20 cellular contexts compared by ENCODE assay signal in the genomic region with DNA sequence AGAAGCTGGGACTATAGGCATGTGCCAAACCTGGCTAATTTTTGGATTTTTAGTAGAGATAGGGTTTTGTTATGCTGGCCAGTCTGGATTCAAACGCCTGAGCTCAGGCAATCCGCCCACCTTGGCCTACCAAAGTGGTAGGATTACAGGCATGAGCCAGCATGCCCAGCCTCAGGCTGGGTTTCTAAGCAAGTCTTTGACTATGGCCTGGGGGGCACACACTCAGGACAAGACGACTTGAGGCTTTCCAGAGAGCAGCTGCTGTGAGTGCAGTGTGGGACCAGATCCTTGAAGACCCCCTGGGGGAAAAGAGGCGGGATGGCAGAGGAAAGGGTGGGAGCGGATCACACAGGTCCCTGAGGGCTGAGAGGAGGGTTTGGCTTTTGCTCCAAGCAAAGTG. TPM values are rescaled to one million over a fixed set of nuclear protein-coding genes. Genes with fewer than 3 reads are reported as not detected.
DNase-seq lines count a peak whose midpoint lies in the region; ATAC-seq and TF ChIP-seq lines count a peak whose summit lies in the region.
"Had no signal": no experiment of that assay in that cellular context is flagged by ENCODE, and none has a peak within 500 bp of the region (broad histone marks: within the 10 kb centered on the region; RNA-seq: fewer than 3 reads in every experiment).

No MANE protein-coding gene starts in this region.

- no peak overlapping the region for H2AK5ac ChIP-seq in H9 (ENCODE audit: insufficient read length, low read length)
- no peak overlapping the region for H2AK5ac ChIP-seq in neuronal stem cell (ENCODE audit: low read depth, low read length)

- H2BK5ac ChIP-seq in H9 (ENCODE audit: insufficient read length, low read length) (no peak overlapping the region), neuronal stem cell (ENCODE audit: low read length) (no peak overlapping the region)

- H2BK120ac ChIP-seq in H9 (ENCODE audit: low read depth, low read length, poor library complexity, severe bottlenecking) (no peak overlapping the region), neuronal stem cell (ENCODE audit: low read depth, low read length) (no peak overlapping the region)

- no peak overlapping the region for H3T11ph ChIP-seq in H9 (ENCODE audit: low read length)

- H3K4ac ChIP-seq in H9 (ENCODE audit: low read depth, low read length) (no peak overlapping the region), neuronal stem cell (ENCODE audit: low read length) (no peak overlapping the region)

- no peak overlapping the region for H2BK12ac ChIP-seq in H9 (ENCODE audit: insufficient read length, low read depth, low read length)
- no peak overlapping the region for H2BK12ac ChIP-seq in neuronal stem cell (ENCODE audit: low read length)

- no peak overlapping the region for H2BK20ac ChIP-seq in H9 (ENCODE audit: low read depth, low read length, poor library complexity, severe bottlenecking)

- no peak overlapping the region for H3K4me3 Mint-ChIP-seq in H9
- H3K4me3 Mint-ChIP-seq: B cell, HFFc6 had no signal

- TF ChIP-seq CTCF in H9 (conservative IDR thresholded peaks at IDR 0.05) (no peak), RWPE1 (conservative IDR thresholded peaks at IDR 0.05; ENCODE audit: low read depth) (no peak), foreskin keratinocyte (conservative IDR thresholded peaks at IDR 0.05) (no peak)

- CTCF ChIA-PET in RWPE1 (lab: Yijun Ruan, JAX), result interaction anchor here (0.6 kb wide), 1 partner anchor 103 kb away, joined by 4 read pairs; no protein-coding TSS in a partner anchor

- H3K27me3 ChIP-seq in H9 (ENCODE audit: insufficient read depth, low read length) (no peaks in the 10 kb centered on the region; the same call in 1 of the 2 replicates), foreskin keratinocyte (peaks cover 9% of the 10 kb centered on the region), neuronal stem cell (ENCODE audit: control insufficient read depth in 3 of 3, insufficient read depth in 3 of 3, low read depth in 1 of 3, low read length in 3 of 3) (peaks cover 0 to 31% (median 9%) of the 10 kb centered on the region in 3 experiments)
- H3K27me3 ChIP-seq: Peyer's patch had no signal

- DNase-seq in DMS79 treated with DMSO at 0.1 percent for 48 hours (lab: John Stamatoyannopoulos, UW) (peak; percentile 73), H9 (no peak), RWPE1 (ENCODE audit: low spot score) (peak; percentile 42), foreskin keratinocyte (peak in 1 of 2 donors; percentile 56), kidney tubule cell (ENCODE audit: low spot score) (no peak), neuronal stem cell (ENCODE audit: low spot score) (no peak)
- no peak for DNase-seq in activated CD4-positive, alpha-beta T cell treated with anti-CD3 and anti-CD28 coated beads, Interleukin-2, amount 50 U/mL, for 48 hours
- DNase-seq: HFFc6, Karpas-422, NCI-H1694, NCI-H2081, NCI-H510A, Peyer's patch had no signal

- POLR2A ChIA-PET in RWPE1 (lab: Yijun Ruan, JAX; ENCODE audit: low non-redundant PET), result interaction anchor here (0.7 kb wide), 1 partner anchor 72 kb away, joined by 5 read pairs; no protein-coding TSS in a partner anchor

- H3K18ac ChIP-seq in H9 (ENCODE audit: insufficient read length, low read depth, low read length) (no peak overlapping the region), neuronal stem cell (ENCODE audit: low read length) (no peak overlapping the region)

- H3K23ac ChIP-seq in H9 (ENCODE audit: insufficient read length, low read depth, low read length) (no peak overlapping the region), neuronal stem cell (ENCODE audit: low read depth, low read length, poor library complexity) (no peak overlapping the region)

- peak; percentile 27 for ATAC-seq in foreskin keratinocyte
- ATAC-seq in esophagus mucosa, result no peak
- ATAC-seq: A549, GM12878, Right ventricle myocardium inferior had no signal

- H3K4me2 ChIP-seq in H9 (ENCODE audit: insufficient read depth, insufficient read length, low read length) (no peak overlapping the region), neuronal stem cell (ENCODE audit: insufficient read depth, low read length, poor library complexity, severe bottlenecking) (no peak overlapping the region)
- H3K4me2 ChIP-seq: A549 had no signal

- H3K9ac ChIP-seq in H9 (ENCODE audit: extremely low read depth, insufficient read length, low read length) (no peak overlapping the region), neuronal stem cell (ENCODE audit: low read depth, low read length, poor library complexity) (no peak overlapping the region)

- no peak overlapping the region for H4K5ac ChIP-seq in H9 (ENCODE audit: insufficient read length, low read depth, low read length)

- H3K4me1 Mint-ChIP-seq in H9, result peaks cover 19 to 37% of the 10 kb centered on the region in 2 experiments
- H3K4me1 Mint-ChIP-seq: CD14-positive monocyte had no signal

- no peaks in the 10 kb centered on the region for H3K36me3 ChIP-seq in neuronal stem cell (replicated peaks in 1 of 2; ENCODE audit: control insufficient read depth in 2 of 2, insufficient read depth in 2 of 2, low read length in 2 of 2)
- H3K36me3 ChIP-seq: Peyer's patch, SJSA1 had no signal

- H3K9me3 ChIP-seq in H9 (ENCODE audit: control insufficient read depth, low read depth, low read length) (no peaks in the 10 kb centered on the region), neuronal stem cell (replicated peaks in 1 of 2; ENCODE audit: control insufficient read depth in 2 of 2, insufficient read depth in 1 of 2, low read depth in 1 of 2, low read length in 2 of 2) (no peaks in the 10 kb centered on the region)
- H3K9me3 ChIP-seq: A549, Peyer's patch, SJSA1 had no signal

- peaks cover 0 to 3% of the 10 kb centered on the region in 2 experiments; a peak in 1 of 5 replicates for H3K9me3 Mint-ChIP-seq in H9
- H3K9me3 Mint-ChIP-seq: HFFc6 had no signal

- H3K4me1 ChIP-seq in H9 (ENCODE audit: insufficient read depth, low read length), result no peaks in the 10 kb centered on the region; the same call in 1 of the 2 replicates
- no peaks in the 10 kb centered on the region for H3K4me1 ChIP-seq in foreskin keratinocyte
- H3K4me1 ChIP-seq in neuronal stem cell (ENCODE audit: control insufficient read depth in 2 of 2, insufficient read depth in 1 of 2, low read depth in 1 of 2, low read length in 2 of 2), result peaks cover 9 to 13% of the 10 kb centered on the region in 2 donors
- H3K4me1 ChIP-seq: A549, SJSA1 had no signal

- H4K8ac ChIP-seq in H9 (replicated peaks; ENCODE audit: insufficient read length, low read depth, low read length) (no peak overlapping the region), neuronal stem cell (ENCODE audit: low read depth, low read length) (no peak overlapping the region)

- no peaks in the 10 kb centered on the region for H4K20me1 ChIP-seq in H9 (ENCODE audit: control insufficient read depth, insufficient read depth, insufficient read length)

- WGBS in H9 (ENCODE audit: extremely low coverage, insufficient read length, low lambda C conversion rate), result no CpG with 5 or more reads among the region's 5 CpGs
- WGBS in neuronal stem cell (ENCODE audit: extremely low coverage in 2 of 2, insufficient read length in 2 of 2, insufficient replicate concordance in 1 of 2), 2 donors, result no CpG with 5 or more reads among the region's 5 CpGs

- peaks cover 20% of the 10 kb centered on the region for H3K27me3 Mint-ChIP-seq in H9 (ENCODE audit: low read depth)

- H3K14ac ChIP-seq in H9 (ENCODE audit: insufficient read depth, low read length) (no peak overlapping the region), neuronal stem cell (ENCODE audit: low read length) (no peak overlapping the region)

- no peak overlapping the region for H3K4me3 ChIP-seq in neuronal stem cell (ENCODE audit: low read length in 2 of 2)
- H3K4me3 ChIP-seq: A549, GM12878, Peyer's patch, SJSA1 had no signal

- H2AFZ ChIP-seq in H9 (ENCODE audit: low read length) (no peak overlapping the region), neuronal stem cell (ENCODE audit: low read length) (no peak overlapping the region)

- peak overlapping the region in 2 of 3 experiments; percentile 2 to 68; a peak in 2 of 7 replicates for H3K27ac Mint-ChIP-seq in H9
- H3K27ac Mint-ChIP-seq: B cell, CD14-positive monocyte, HFFc6 had no signal

- H3K56ac ChIP-seq in H9 (ENCODE audit: insufficient read length, low read depth, low read length), result no peak overlapping the region

- H2BK15ac ChIP-seq in H9 (ENCODE audit: low read depth, low read length) (no peak overlapping the region), neuronal stem cell (ENCODE audit: low read length) (no peak overlapping the region)

- H3K79me1 ChIP-seq in H9 (ENCODE audit: insufficient read depth, low read depth, low read length, poor library complexity, severe bottlenecking) (no peaks in the 10 kb centered on the region), neuronal stem cell (ENCODE audit: low read depth, low read length) (no peaks in the 10 kb centered on the region)

- no peaks in the 10 kb centered on the region for H3K36me3 Mint-ChIP-seq in H9 (ENCODE audit: insufficient read depth in 1 of 3, low read depth in 3 of 3)
- H3K36me3 Mint-ChIP-seq: CD14-positive monocyte had no signal

- no peaks in the 10 kb centered on the region for H3K79me2 ChIP-seq in H9 (ENCODE audit: insufficient read depth, low read length)

- H3K27ac ChIP-seq in H9 (ENCODE audit: insufficient read length, low read depth, low read length) (no peak overlapping the region), RWPE1 (peak overlapping the region; percentile 70), foreskin keratinocyte (no peak overlapping the region), neuronal stem cell (replicated peaks; ENCODE audit: low read length) (no peak overlapping the region)
- H3K27ac ChIP-seq: A549, Peyer's patch, SJSA1 had no signal

- H4K91ac ChIP-seq in H9 (ENCODE audit: insufficient read length, low read depth, low read length), result no peak overlapping the region
- H4K91ac ChIP-seq in neuronal stem cell (ENCODE audit: low read depth, low read length, poor library complexity), result no peak overlapping the region

- H3K23me2 ChIP-seq in H9 (ENCODE audit: insufficient read length, low read depth, low read length, poor library complexity, severe bottlenecking), result no peaks in the 10 kb centered on the region

RNA-seq across cellular contexts. Expression of gene FUBP3, which starts 47.0 kb away (rescaled TPM):
- total RNA-seq in H9 (2021), result 78.6 and 83.5 TPM in 2 replicates
- 43.9 and 50.6 TPM in 2 replicates for total RNA-seq in foreskin keratinocyte
- 17.3 and 21.2 TPM in 2 replicates for polyA plus RNA-seq in foreskin keratinocyte
- 34.2 TPM for polyA plus RNA-seq in neuronal stem cell (2013, experiment 1 of 2)
- 35.1 TPM for polyA plus RNA-seq in neuronal stem cell (2013, experiment 2 of 2)
- total RNA-seq in esophagus mucosa, result 29.2 TPM

Comparison
In these comparisons a context has a peak if more than half of its experiments do, and no peak if none do; other contexts are left out.
1. DNase-seq: peak in DMS79 treated with DMSO at 0.1 percent for 48 hours (single experiment) and RWPE1 (single experiment); none in H9 (single experiment), kidney tubule cell (single experiment), neuronal stem cell (single experiment) and activated CD4-positive, alpha-beta T cell treated with anti-CD3 and anti-CD28 coated beads, Interleukin-2, amount 50 U/mL, for 48 hours (0 of 2).